24 cellular contexts compared by ENCODE assay signal in genomic region chr2:156752042-156752441, GRCh38.
DNase-seq lines count a peak whose midpoint lies in the region; ATAC-seq, FAIRE-seq and TF ChIP-seq lines count a peak whose summit lies in the region.
"Had no signal": no experiment of that assay in that cellular context is flagged by ENCODE, and none has a peak within 500 bp of the region (broad histone marks: within the 10 kb centered on the region; RNA-seq: fewer than 3 reads in every experiment).

No MANE protein-coding gene starts in this region.

- no peaks in the 10 kb centered on the region for H4K20me1 ChIP-seq in K562 (replicated peaks; ENCODE audit: control insufficient read depth, insufficient read depth, low read length)
- H4K20me1 ChIP-seq: BLaER1 had no signal

- H3K9ac ChIP-seq in K562 (ENCODE audit: insufficient read depth in 1 of 2, low read depth in 2 of 2, low read length in 2 of 2): no peak overlapping the region
- H3K9ac ChIP-seq: BLaER1 had no signal

- TF ChIP-seq POLR2A in A549 (IDR thresholded peaks at IDR 0.05; ENCODE audit: low read length) (no peak), K562 (conservative IDR thresholded peaks at IDR 0.05) (no peak)

- CTCF ChIA-PET in A549 (lab: Yijun Ruan, JAX) (interaction anchor here (0.5 kb wide), 1 partner anchor 684 kb away, joined by 3 read pairs; no protein-coding TSS in a partner anchor), AG04450 (lab: Charles Lee) (no interaction called here), K562 (lab: Yijun Ruan, JAX; ENCODE audit: low intra/inter-chr PET ratio) (no interaction called here)

- POLR2A ChIA-PET in A549 (lab: Yijun Ruan, JAX) (no interaction called here), AG04450 (lab: Yijun Ruan, JAX) (no interaction called here), K562 (lab: Yijun Ruan, JAX) (no interaction called here)

- no peak for DNase-seq in A549 (ENCODE audit: low read depth in 1 of 2, low spot score in 1 of 2)
- DNase-seq in AG04450 (ENCODE audit: low read depth, low spot score): no peak
- no peak for DNase-seq in K562 (ENCODE audit: extremely low read depth in 1 of 4, low spot score in 3 of 4)
- DNase-seq in activated gamma-delta T cell treated with Interleukin-2 at 50 U/mL for 16 hours: no peak
- DNase-seq in activated T-cell treated with anti-CD3 and anti-CD28 coated beads for 4 hours: no peak
- DNase-seq: 8988T; BE2C; C1 segment of cervical spinal cord; CD4-positive, alpha-beta memory T cell; CD4-positive, CD25-positive, alpha-beta regulatory T cell; CD8-positive, alpha-beta memory T cell; COR-L47; DMS 273 treated with DMSO at 0.1 percent for 48 hours; DMS153; DMS53; DMS79; DND-41; EL; GDM1 had no signal

- H3K36me3 ChIP-seq in K562 (ENCODE audit: control insufficient read depth, insufficient read depth, low read length): no peaks in the 10 kb centered on the region
- H3K36me3 ChIP-seq: BE2C, BLaER1 had no signal

- no TSS peak for BruUV-seq in K562 (replicated peaks; lab: Mats Ljungman, UMichigan)

- no peaks in the 10 kb centered on the region for H3K9me3 ChIP-seq in A549
- H3K9me3 ChIP-seq in AG04450 (ENCODE audit: control insufficient read depth, insufficient read depth, low read length): no peaks in the 10 kb centered on the region
- no peaks in the 10 kb centered on the region for H3K9me3 ChIP-seq in K562 (replicated peaks; ENCODE audit: control insufficient read depth, insufficient read depth, low read depth, low read length)
- H3K9me3 ChIP-seq: BE2C, BLaER1 had no signal

- H3K27ac ChIP-seq in A549 (no peak overlapping the region), AG04450 (ENCODE audit: low read depth, low read length) (peak overlapping the region; percentile 11), K562 (ENCODE audit: extremely low read depth, low read depth, low read length) (no peak overlapping the region)
- H3K27ac ChIP-seq: BLaER1 had no signal

- TF ChIP-seq RAD21 in A549 (conservative IDR thresholded peaks at IDR 0.05 in 1 of 2, IDR thresholded peaks at IDR 0.05 in 1 of 2): no peak
- no peak for TF ChIP-seq RAD21 in K562 (CRISPR knock-in tag; conservative IDR thresholded peaks at IDR 0.05 in 1 of 2, IDR thresholded peaks at IDR 0.05 in 1 of 2)

- H3K4me3 ChIP-seq in A549 (no peak overlapping the region), AG04450 (ENCODE audit: low read depth, low read length) (no peak overlapping the region), K562 (no peak overlapping the region)
- H3K4me3 ChIP-seq: BLaER1, GM12878 had no signal

- intact Hi-C loops in K562 (cut with micrococcal nuclease): no loop called here

- H3K27me3 ChIP-seq in AG04450 (ENCODE audit: control insufficient read depth, insufficient read depth, low read length) (no peaks in the 10 kb centered on the region), K562 (ENCODE audit: control insufficient read depth in 2 of 2, insufficient read depth in 2 of 2, low read length in 2 of 2) (no peaks in the 10 kb centered on the region)
- H3K27me3 ChIP-seq: BE2C, BLaER1 had no signal

- FAIRE-seq in A549 (lab: Jason Lieb, UNC): no peak
- FAIRE-seq in K562 (lab: Jason Lieb, UNC): no peak
- FAIRE-seq: A204.1, GM12878, GM12892, GM18507 had no signal

- no peaks in the 10 kb centered on the region for H3K79me2 ChIP-seq in K562 (ENCODE audit: control insufficient read depth, insufficient read depth, low read length)

- in situ Hi-C loops in K562 (cut with MboI): no loop called here

- H3K4me2 ChIP-seq in A549 (no peak overlapping the region), K562 (ENCODE audit: insufficient read depth, low read length) (no peak overlapping the region)
- H3K4me2 ChIP-seq: BLaER1 had no signal

- TF ChIP-seq EP300 in A549 (IDR thresholded peaks at IDR 0.05) (no peak), K562 (IDR thresholded peaks at IDR 0.05; ENCODE audit: low read length) (no peak)

- no peaks in the 10 kb centered on the region for H3K4me1 ChIP-seq in A549
- no peaks in the 10 kb centered on the region for H3K4me1 ChIP-seq in K562 (replicated peaks in 1 of 2; ENCODE audit: control insufficient read depth in 2 of 2, insufficient read depth in 2 of 2, low read length in 2 of 2)
- H3K4me1 ChIP-seq: BE2C, BLaER1 had no signal

- H2AFZ ChIP-seq in K562 (ENCODE audit: low read depth, low read length): no peak overlapping the region

- H3K9me1 ChIP-seq in K562 (ENCODE audit: control insufficient read depth, insufficient read depth, low read length): no peaks in the 10 kb centered on the region

- WGBS in A549 (ENCODE audit: missing lambda C conversion rate): 57% methylated on average over 2 of the region's 2 CpGs
- 16% methylated on average over 2 of the region's 2 CpGs for WGBS in K562 (ENCODE audit: insufficient coverage, low coverage, missing lambda C conversion rate)

- no peak for ATAC-seq in A549
- no peak for ATAC-seq in K562
- ATAC-seq: GM12878 had no signal

- TF ChIP-seq CTCF in A549 (IDR thresholded peaks at IDR 0.05): no peak
- no peak for TF ChIP-seq CTCF in AG04450 (IDR thresholded peaks at IDR 0.05; ENCODE audit: low read depth, low read length)
- TF ChIP-seq CTCF in K562 (IDR thresholded peaks at IDR 0.05 in 2 of 3, conservative IDR thresholded peaks at IDR 0.05 in 1 of 3; ENCODE audit: insufficient read depth in 2 of 3, low read depth in 1 of 3, low read length in 3 of 3): no peak

TF ChIP-seq in A549, 52 proteins besides CTCF, POLR2A, EP300 and RAD21:
- peak; percentile 66 for TF ChIP-seq MAFK (IDR thresholded peaks at IDR 0.05; ENCODE audit: partially characterized antibody)
- TF ChIP-seq FOXS1 (CRISPR knock-in tag; IDR thresholded peaks at IDR 0.05): no peak

TF ChIP-seq in K562, 482 proteins besides CTCF, POLR2A, EP300 and RAD21:
- TF ChIP-seq PRPF4 (IDR thresholded peaks at IDR 0.05; ENCODE audit: insufficient read depth, low read depth, low read length, poor library complexity, severe bottlenecking): no peak
- peak; percentile 20; the same call in 1 of the 2 replicates for TF ChIP-seq C11orf30 (IDR thresholded peaks at IDR 0.05; ENCODE audit: low read depth)
- no peak for TF ChIP-seq ZNF445 (CRISPR knock-in tag; IDR thresholded peaks at IDR 0.05; ENCODE audit: low read depth)
- TF ChIP-seq, protein P1, sequence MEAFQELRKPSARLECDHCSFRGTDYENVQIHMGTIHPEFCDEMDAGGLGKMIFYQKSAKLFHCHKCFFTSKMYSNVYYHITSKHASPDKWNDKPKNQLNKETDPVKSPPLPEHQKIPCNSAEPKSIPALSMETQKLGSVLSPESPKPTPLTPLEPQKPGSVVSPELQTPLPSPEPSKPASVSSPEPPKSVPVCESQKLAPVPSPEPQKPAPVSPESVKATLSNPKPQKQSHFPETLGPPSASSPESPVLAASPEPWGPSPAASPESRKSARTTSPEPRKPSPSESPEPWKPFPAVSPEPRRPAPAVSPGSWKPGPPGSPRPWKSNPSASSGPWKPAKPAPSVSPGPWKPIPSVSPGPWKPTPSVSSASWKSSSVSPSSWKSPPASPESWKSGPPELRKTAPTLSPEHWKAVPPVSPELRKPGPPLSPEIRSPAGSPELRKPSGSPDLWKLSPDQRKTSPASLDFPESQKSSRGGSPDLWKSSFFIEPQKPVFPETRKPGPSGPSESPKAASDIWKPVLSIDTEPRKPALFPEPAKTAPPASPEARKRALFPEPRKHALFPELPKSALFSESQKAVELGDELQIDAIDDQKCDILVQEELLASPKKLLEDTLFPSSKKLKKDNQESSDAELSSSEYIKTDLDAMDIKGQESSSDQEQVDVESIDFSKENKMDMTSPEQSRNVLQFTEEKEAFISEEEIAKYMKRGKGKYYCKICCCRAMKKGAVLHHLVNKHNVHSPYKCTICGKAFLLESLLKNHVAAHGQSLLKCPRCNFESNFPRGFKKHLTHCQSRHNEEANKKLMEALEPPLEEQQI (IDR thresholded peaks at IDR 0.05): no peak
- TF ChIP-seq MAFG (tag; conservative IDR thresholded peaks at IDR 0.05): 0 out of 2 replicates have a peak, but pooled peaks have one; percentile 12
- no peak for TF ChIP-seq PHF20 (IDR thresholded peaks at IDR 0.05; ENCODE audit: partially characterized antibody)
- TF ChIP-seq MAFK (IDR thresholded peaks at IDR 0.05; ENCODE audit: low read length): peak; percentile 51
- no peak for TF ChIP-seq RBM22 (IDR thresholded peaks at IDR 0.05; ENCODE audit: low read depth, low read length, poor library complexity, severe bottlenecking)
- no peak for TF ChIP-seq PPARD (CRISPR knock-in tag; IDR thresholded peaks at IDR 0.05)
- no peak for TF ChIP-seq SPI1 (IDR thresholded peaks at IDR 0.05; ENCODE audit: borderline replicate concordance, low read depth, low read length)
- TF ChIP-seq DMBX1 (CRISPR knock-in tag; IDR thresholded peaks at IDR 0.05; ENCODE audit: borderline replicate concordance): no peak
- no peak for TF ChIP-seq RBM34 (IDR thresholded peaks at IDR 0.05; ENCODE audit: borderline replicate concordance, insufficient read depth, low read length)
- peak; percentile 50; the same call in 1 of the 2 replicates for TF ChIP-seq MAFF (IDR thresholded peaks at IDR 0.05; ENCODE audit: low read length)
- TF ChIP-seq ZNF584 (CRISPR knock-in tag; IDR thresholded peaks at IDR 0.05; ENCODE audit: low read depth): no peak
- TF ChIP-seq ZNF316 (IDR thresholded peaks at IDR 0.05): peak; percentile 29; the same call in 1 of the 2 replicates

Comparison
In these comparisons a context has a peak if more than half of its experiments do, and no peak if none do; other contexts are left out.
1. Of the 35 proteins assayed by ChIP-seq in both K562 and A549: peak only in K562: none; only in A549: none; in both: MAFK; in neither: 34.